ENCODE assay signal across 13 cellular contexts in the genomic region with DNA sequence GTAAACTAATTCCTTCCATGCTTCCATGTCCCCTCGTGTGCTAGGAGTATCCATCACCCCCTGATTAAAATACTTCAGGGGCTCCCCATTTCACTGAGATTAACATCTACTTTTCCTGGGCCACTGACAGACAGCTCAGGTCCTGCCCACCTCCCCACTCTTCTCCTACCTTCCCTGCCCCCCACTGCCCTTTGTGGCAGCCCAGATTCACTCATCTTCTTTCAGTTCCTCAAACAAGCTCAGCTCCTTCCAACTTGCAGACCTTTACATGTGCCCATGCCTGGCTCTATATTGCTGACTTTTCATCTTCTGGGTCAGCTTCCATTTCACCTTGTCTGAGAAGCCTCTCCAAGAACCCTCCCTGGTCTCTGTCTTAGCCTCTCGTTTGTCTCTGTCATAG. TPM values are rescaled to one million over a fixed set of nuclear protein-coding genes. Genes with fewer than 3 reads are reported as not detected.
DNase-seq lines count a peak whose midpoint lies in the region; ATAC-seq and TF ChIP-seq lines count a peak whose summit lies in the region.
"Had no signal": no experiment of that assay in that cellular context is flagged by ENCODE, and none has a peak within 500 bp of the region (broad histone marks: within the 10 kb centered on the region; RNA-seq: fewer than 3 reads in every experiment).

No MANE protein-coding gene starts in this region.

- no peak for TF ChIP-seq CTCF in GM06990 (IDR thresholded peaks at IDR 0.05; ENCODE audit: insufficient read depth, low read length, poor library complexity, severe bottlenecking)
- no peak for TF ChIP-seq CTCF in neural progenitor cell (IDR thresholded peaks at IDR 0.05)
- no peak for TF ChIP-seq CTCF in BE2C (IDR thresholded peaks at IDR 0.05; ENCODE audit: low read depth, low read length)

- ATAC-seq in GM19438 (IDR thresholded peaks at IDR 0.05; ENCODE audit: low read depth, unreplicated experiment) (peak; percentile 88), HG02943 (IDR thresholded peaks at IDR 0.05; ENCODE audit: low read depth, unreplicated experiment) (peak; percentile 77)
- ATAC-seq: foreskin keratinocyte, PC-3 had no signal

- H3K27ac Mint-ChIP-seq in neural progenitor cell, result no peak overlapping the region
- H3K27ac Mint-ChIP-seq: activated CD4-positive, alpha-beta memory T cell treated with anti-CD3 and anti-CD28 coated beads, Interleukin-2, amount 10 ng/mL, durations not matched to agents 7 days and 5 days had no signal

- H3K4me2 ChIP-seq in neural progenitor cell, result no peak overlapping the region

- no peaks in the 10 kb centered on the region for H3K4me1 ChIP-seq in neural progenitor cell
- no peaks in the 10 kb centered on the region for H3K4me1 ChIP-seq in BE2C
- H3K4me1 ChIP-seq: foreskin keratinocyte, testis had no signal

- DNase-seq in GM06990 (ENCODE audit: extremely low read depth, insufficient read length), result peak; percentile 56
- peak; percentile 75 for DNase-seq in MV-4-11 (lab: John Stamatoyannopoulos, UW)
- no peak for DNase-seq in activated CD8-positive, alpha-beta memory T cell treated with anti-CD3 and anti-CD28 coated beads, Interleukin-2, amount 50 U/mL, for 48 hours
- no peak for DNase-seq in neural progenitor cell (ENCODE audit: low spot score)
- DNase-seq in NCI-H446 (lab: John Stamatoyannopoulos, UW), result no peak
- no peak for DNase-seq in BE2C
- DNase-seq: activated CD4-positive, alpha-beta memory T cell treated with anti-CD3 and anti-CD28 coated beads, Interleukin-2, amount 10 ng/mL, durations not matched to agents 7 days and 5 days; Kasumi-1; PC-3; testis had no signal

- no peaks in the 10 kb centered on the region for H3K79me2 ChIP-seq in neural progenitor cell (ENCODE audit: low read depth)

- no peak overlapping the region for H3K4me3 Mint-ChIP-seq in neural progenitor cell
- H3K4me3 Mint-ChIP-seq: activated CD4-positive, alpha-beta memory T cell treated with anti-CD3 and anti-CD28 coated beads, Interleukin-2, amount 10 ng/mL, durations not matched to agents 7 days and 5 days had no signal

- no peak overlapping the region for H3K27ac ChIP-seq in neural progenitor cell
- H3K27ac ChIP-seq: foreskin keratinocyte, testis had no signal

- no peaks in the 10 kb centered on the region for H3K27me3 ChIP-seq in GM06990 (replicated peaks; ENCODE audit: control insufficient read depth, insufficient read depth, low read length)
- no peaks in the 10 kb centered on the region for H3K27me3 ChIP-seq in neural progenitor cell
- H3K27me3 ChIP-seq in BE2C, result no peaks in the 10 kb centered on the region
- H3K27me3 ChIP-seq: foreskin keratinocyte, testis had no signal

- no peaks in the 10 kb centered on the region for H3K36me3 Mint-ChIP-seq in neural progenitor cell

- no peaks in the 10 kb centered on the region for H3K4me1 Mint-ChIP-seq in neural progenitor cell
- H3K4me1 Mint-ChIP-seq: activated CD4-positive, alpha-beta memory T cell treated with anti-CD3 and anti-CD28 coated beads, Interleukin-2, amount 10 ng/mL, durations not matched to agents 7 days and 5 days had no signal

- H3F3A ChIP-seq in neural progenitor cell (ENCODE audit: low read depth), result no peaks in the 10 kb centered on the region

- H3K27me3 Mint-ChIP-seq in neural progenitor cell (ENCODE audit: insufficient read depth, low read depth), result peaks cover 11% of the 10 kb centered on the region

- H3K9me3 ChIP-seq in neural progenitor cell (ENCODE audit: low read depth) (peaks cover under 1% of the 10 kb centered on the region), BE2C (no peaks in the 10 kb centered on the region)
- H3K9me3 ChIP-seq: testis had no signal

- H2AFZ ChIP-seq in neural progenitor cell (replicated peaks), result no peak overlapping the region

- H4K20me1 ChIP-seq in neural progenitor cell (ENCODE audit: low read depth), result no peaks in the 10 kb centered on the region

- H3K36me3 ChIP-seq in GM06990 (ENCODE audit: control insufficient read depth, insufficient read depth, low read length) (no peaks in the 10 kb centered on the region), neural progenitor cell (no peaks in the 10 kb centered on the region), BE2C (no peaks in the 10 kb centered on the region)

- H3K9ac ChIP-seq in neural progenitor cell, result no peak overlapping the region

- H3K4me3 ChIP-seq in GM06990 (replicated peaks; ENCODE audit: low read depth, low read length), result no peak overlapping the region
- H3K4me3 ChIP-seq in neural progenitor cell, result no peak overlapping the region
- no peak overlapping the region for H3K4me3 ChIP-seq in BE2C (ENCODE audit: low read depth, low read length)
- H3K4me3 ChIP-seq: testis had no signal

- H3K9me3 Mint-ChIP-seq in neural progenitor cell, result peaks cover 9% of the 10 kb centered on the region

RNA-seq across cellular contexts. Expression of a gene that starts 12.0 kb away (rescaled TPM):
- total RNA-seq in neural progenitor cell (ENCODE audit: low replicate concordance), result not detected in 2 replicates
- not detected for polyA plus RNA-seq in BE2C (2012; ENCODE audit: insufficient read depth, insufficient read length, low read depth)
- total RNA-seq: foreskin keratinocyte, PC-3 had no signal
- polyA plus RNA-seq: foreskin keratinocyte had no signal

RNA-seq across cellular contexts. Expression of a gene that starts 44.8 kb away (rescaled TPM):
- total RNA-seq in neural progenitor cell (ENCODE audit: low replicate concordance), result not detected in 2 replicates
- polyA plus RNA-seq in BE2C (2012; ENCODE audit: insufficient read depth, insufficient read length, low read depth), result not detected
- total RNA-seq: PC-3 had no signal

Comparison
In these comparisons a context has a peak if more than half of its experiments do, and no peak if none do; other contexts are left out.
1. DNase-seq: peak in GM06990 (single experiment) and MV-4-11 (single experiment); none in activated CD8-positive, alpha-beta memory T cell treated with anti-CD3 and anti-CD28 coated beads, Interleukin-2, amount 50 U/mL, for 48 hours (single experiment), neural progenitor cell (single experiment), NCI-H446 (0 of 2) and BE2C (single experiment).